In genomic region chr3:67790043-67790442, GRCh38 we compare ENCODE assay signal across 9 cellular contexts.
DNase-seq lines count a peak whose midpoint lies in the region; ATAC-seq, FAIRE-seq and TF ChIP-seq lines count a peak whose summit lies in the region.
"Had no signal": no experiment of that assay in that cellular context is flagged by ENCODE, and none has a peak within 500 bp of the region (broad histone marks: within the 10 kb centered on the region; RNA-seq: fewer than 3 reads in every experiment).

No MANE protein-coding gene starts in this region.

- H3K9me3 Mint-ChIP-seq in astrocyte (ENCODE audit: unreplicated experiment), result peaks cover 8% of the 10 kb centered on the region

- H3K4me2 ChIP-seq in astrocyte (ENCODE audit: low read length), result no peak overlapping the region

- ATAC-seq in GM19397 (IDR thresholded peaks at IDR 0.05; ENCODE audit: unreplicated experiment) (peak; percentile 83), HG03565 (IDR thresholded peaks at IDR 0.05; ENCODE audit: unreplicated experiment) (peak; percentile 90)

- no peaks in the 10 kb centered on the region for H3K27me3 ChIP-seq in astrocyte (ENCODE audit: insufficient read depth, low read length)

- H2AFZ ChIP-seq in astrocyte (ENCODE audit: low read depth, low read length), result peak overlapping the region; percentile 5

- no peak for FAIRE-seq in astrocyte (lab: Jason Lieb, UNC)

- H3K9me3 ChIP-seq in astrocyte (ENCODE audit: insufficient read depth, low read depth, low read length), result no peaks in the 10 kb centered on the region

- no peaks in the 10 kb centered on the region for H4K20me1 ChIP-seq in astrocyte (ENCODE audit: insufficient read depth, low read length)

- H3K27ac Mint-ChIP-seq in astrocyte (ENCODE audit: unreplicated experiment), result no peak overlapping the region
- H3K27ac Mint-ChIP-seq: activated naive CD8-positive, alpha-beta T cell had no signal

- no peaks in the 10 kb centered on the region for H3K36me3 Mint-ChIP-seq in astrocyte (ENCODE audit: low read depth, unreplicated experiment)

- no peak overlapping the region for H3K27ac ChIP-seq in astrocyte (ENCODE audit: low read depth, low read length)

- no peak overlapping the region for H3K4me3 ChIP-seq in astrocyte (ENCODE audit: insufficient read depth, low read depth, low read length)

- DNase-seq in COR-L47 (lab: John Stamatoyannopoulos, UW), result peak; percentile 0
- DNase-seq in T-helper 1 cell, result peak in 4 of 5 donors; percentile 27 to 42 (median 31)
- peak; percentile 7 for DNase-seq in astrocyte (ENCODE audit: low read depth)
- DNase-seq in kidney tubule cell (ENCODE audit: low spot score), result peak; percentile 29
- DNase-seq in stimulated activated CD8-positive, alpha-beta memory T cell treated with anti-CD3 and anti-CD28 coated beads, Interleukin-15, amount 100 ng/mL, for 1 hour (ENCODE audit: low read depth), result peak; percentile 51
- DNase-seq in DMS153 (lab: John Stamatoyannopoulos, UW), result no peak

- peak; percentile 61 for TF ChIP-seq CTCF in astrocyte (IDR thresholded peaks at IDR 0.05; ENCODE audit: insufficient read depth, low read depth, low read length)

- no peaks in the 10 kb centered on the region for H3K27me3 Mint-ChIP-seq in astrocyte (ENCODE audit: low read depth, unreplicated experiment)
- H3K27me3 Mint-ChIP-seq: activated naive CD8-positive, alpha-beta T cell had no signal

- H3K4me1 ChIP-seq in astrocyte (ENCODE audit: insufficient read depth, low read length), result no peaks in the 10 kb centered on the region

- H3K36me3 ChIP-seq in astrocyte (ENCODE audit: insufficient read depth, low read length), result no peaks in the 10 kb centered on the region

- H3K4me1 Mint-ChIP-seq in astrocyte (ENCODE audit: low read depth, unreplicated experiment), result peaks cover 2% of the 10 kb centered on the region

- no peak overlapping the region for H3K9ac ChIP-seq in astrocyte (ENCODE audit: low read length)

- H3K79me2 ChIP-seq in astrocyte (ENCODE audit: insufficient read depth, low read length), result no peaks in the 10 kb centered on the region

- H3K4me3 Mint-ChIP-seq in astrocyte (ENCODE audit: unreplicated experiment), result no peak overlapping the region
- H3K4me3 Mint-ChIP-seq: activated naive CD8-positive, alpha-beta T cell had no signal
